Comparison of ENCODE assay signal across 3 cellular contexts in genomic region chr16:18280289-18280688, GRCh38. TPM values are rescaled to one million over a fixed set of nuclear protein-coding genes. Genes with fewer than 3 reads are reported as not detected.
"Had no signal": no experiment of that assay in that cellular context is flagged by ENCODE, and none has a peak within 500 bp of the region (broad histone marks: within the 10 kb centered on the region; RNA-seq: fewer than 3 reads in every experiment).

No MANE protein-coding gene starts in this region.

RNA-seq across cellular contexts. Expression of gene NPIPA8, which starts 56.2 kb away (rescaled TPM):
- total RNA-seq: HT-29, HT1080 had no signal
- polyA plus RNA-seq: IgD-negative memory B cell had no signal
